ENCODE assay signal across 11 cellular contexts in genomic region chr17:18143044-18143936, GRCh38. TPM values are rescaled to one million over a fixed set of nuclear protein-coding genes. Genes with fewer than 3 reads are reported as not detected.
DNase-seq lines count a peak whose midpoint lies in the region; ATAC-seq and TF ChIP-seq lines count a peak whose summit lies in the region.
"Had no signal": no experiment of that assay in that cellular context is flagged by ENCODE, and none has a peak within 500 bp of the region (broad histone marks: within the 10 kb centered on the region; RNA-seq: fewer than 3 reads in every experiment).

No MANE protein-coding gene starts in this region.

- peaks cover 2% of the 10 kb centered on the region; the same call in 1 of the 2 replicates for H4K20me1 ChIP-seq in IMR-90 (ENCODE audit: insufficient read depth, low read length)

- TF ChIP-seq CTCF in IMR-90 (conservative IDR thresholded peaks at IDR 0.05; ENCODE audit: low read depth, low read length) (peak; percentile 44), astrocyte of the spinal cord (IDR thresholded peaks at IDR 0.05; ENCODE audit: low read depth, low read length) (peak; percentile 56)

- H3K9ac ChIP-seq in IMR-90 (ENCODE audit: low read depth, low read length) (no peak overlapping the region), mesendoderm (ENCODE audit: low read length) (no peak overlapping the region)

- no peaks in the 10 kb centered on the region for H3K79me2 ChIP-seq in mesendoderm (ENCODE audit: control insufficient read depth, insufficient read depth, low read length)

- no peaks in the 10 kb centered on the region for H3K79me1 ChIP-seq in IMR-90 (ENCODE audit: low read depth in 1 of 2, low read length in 2 of 2)
- no peaks in the 10 kb centered on the region for H3K79me1 ChIP-seq in mesendoderm (ENCODE audit: low read length)

- H4K8ac ChIP-seq in IMR-90 (ENCODE audit: low read depth in 2 of 2, low read length in 2 of 2) (no peak overlapping the region), mesendoderm (ENCODE audit: low read depth, low read length) (no peak overlapping the region)

- H3K18ac ChIP-seq in IMR-90 (ENCODE audit: low read depth, low read length) = no peak overlapping the region
- no peak overlapping the region for H3K18ac ChIP-seq in mesendoderm (ENCODE audit: low read length)

- H3K27me3 ChIP-seq in IMR-90 (ENCODE audit: control insufficient read depth, insufficient read depth, low read length) = no peaks in the 10 kb centered on the region; the same call in 1 of the 2 replicates
- H3K27me3 ChIP-seq in mesendoderm (ENCODE audit: insufficient read depth, low read length, poor library complexity) = no peaks in the 10 kb centered on the region
- H3K27me3 ChIP-seq: gastrocnemius medialis had no signal

- H2AK5ac ChIP-seq in IMR-90 (ENCODE audit: low read depth, low read length) (no peak overlapping the region), mesendoderm (ENCODE audit: low read length) (no peak overlapping the region)

- no peak overlapping the region for H2BK20ac ChIP-seq in IMR-90 (ENCODE audit: low read depth, low read length)

- ATAC-seq in IMR-90 (ENCODE audit: low read depth) (no peak), left cardiac atrium (no peak)
- ATAC-seq: gastrocnemius medialis, right cardiac atrium had no signal

- CTCF ChIA-PET in IMR-90 (lab: Yijun Ruan, JAX) = no interaction called here

- H3K56ac ChIP-seq in IMR-90 (ENCODE audit: extremely low read depth, insufficient read depth, low read length) (no peak overlapping the region), mesendoderm (ENCODE audit: low read length) (no peak overlapping the region)

- no peak overlapping the region for H2BK120ac ChIP-seq in IMR-90 (ENCODE audit: low read depth, low read length)
- no peak overlapping the region for H2BK120ac ChIP-seq in mesendoderm (ENCODE audit: low read depth, low read length)

- no peaks in the 10 kb centered on the region for H3K4me1 ChIP-seq in IMR-90 (ENCODE audit: control insufficient read depth, insufficient read depth, low read length)
- no peaks in the 10 kb centered on the region for H3K4me1 ChIP-seq in mesendoderm (ENCODE audit: control insufficient read depth, low read depth, low read length)

- H2AFZ ChIP-seq in IMR-90 (replicated peaks; ENCODE audit: low read length, poor library complexity) = no peak overlapping the region

- no peak overlapping the region for H4K5ac ChIP-seq in IMR-90 (ENCODE audit: low read depth, low read length)
- H4K5ac ChIP-seq in mesendoderm (ENCODE audit: low read length) = no peak overlapping the region

- BruUV-seq in IMR-90 (replicated peaks; lab: Mats Ljungman, UMichigan) = no TSS peak

- H3K4ac ChIP-seq in IMR-90 (ENCODE audit: low read depth, low read length) (no peak overlapping the region), mesendoderm (ENCODE audit: low read depth, low read length) (no peak overlapping the region)

- intact Hi-C loops in IMR-90 (cut with micrococcal nuclease) = no loop called here
- intact Hi-C loops in left cardiac atrium (cut with DNase I) = loop anchor here in 1 of 2 donors (10.0 kb wide), 1 partner anchor 72 kb away; no protein-coding TSS in a partner anchor

- H2BK5ac ChIP-seq in IMR-90 (ENCODE audit: low read depth, low read length, poor library complexity, severe bottlenecking) = no peak overlapping the region
- H2BK5ac ChIP-seq in mesendoderm (ENCODE audit: low read length) = no peak overlapping the region

- H3K4me3 ChIP-seq in IMR-90 (ENCODE audit: insufficient read depth, low read depth, low read length) (no peak overlapping the region), astrocyte of the spinal cord (ENCODE audit: low read depth, low read length) (no peak overlapping the region), mesendoderm (ENCODE audit: low read length) (no peak overlapping the region)
- H3K4me3 ChIP-seq: gastrocnemius medialis had no signal

- H3K23ac ChIP-seq in IMR-90 (ENCODE audit: low read depth, low read length) = no peak overlapping the region
- no peak overlapping the region for H3K23ac ChIP-seq in mesendoderm (ENCODE audit: low read length)

- no peak overlapping the region for H3K14ac ChIP-seq in IMR-90 (replicated peaks; ENCODE audit: low read depth, low read length)

- H3K9me1 ChIP-seq in IMR-90 (ENCODE audit: insufficient read depth, low read length) = no peaks in the 10 kb centered on the region

- no peak overlapping the region for H2AK9ac ChIP-seq in IMR-90 (replicated peaks; ENCODE audit: low read depth, low read length, poor library complexity)

- TF ChIP-seq POLR2A in IMR-90 (IDR thresholded peaks at IDR 0.05; ENCODE audit: low read depth, low read length) = no peak

- peak; percentile 33 for TF ChIP-seq RAD21 in IMR-90 (IDR thresholded peaks at IDR 0.05; ENCODE audit: low read length)

- dilution Hi-C loops in IMR-90 (cut with HindIII; ENCODE audit: low sequenced_read_pairs, unreplicated experiment) = no loop called here

- no peak overlapping the region for H3K27ac ChIP-seq in IMR-90 (ENCODE audit: insufficient read depth, low read length)
- no peak overlapping the region for H3K27ac ChIP-seq in mesendoderm (ENCODE audit: low read depth, low read length)
- H3K27ac ChIP-seq: gastrocnemius medialis had no signal

- H3K36me3 ChIP-seq in IMR-90 (ENCODE audit: control insufficient read depth, insufficient read depth, low read length) (no peaks in the 10 kb centered on the region), mesendoderm (ENCODE audit: control insufficient read depth, insufficient read depth, low read length) (no peaks in the 10 kb centered on the region)
- H3K36me3 ChIP-seq: gastrocnemius medialis had no signal

- H3K9me3 ChIP-seq in IMR-90 (ENCODE audit: control insufficient read depth, insufficient read depth, low read length) = no peaks in the 10 kb centered on the region
- H3K9me3 ChIP-seq: gastrocnemius medialis had no signal

- 54% methylated on average over 6 of the region's 18 CpGs; no CpG with 5 or more reads in 1 of the 2 experiments for WGBS in IMR-90 (ENCODE audit: extremely low coverage in 2 of 2, insufficient read length in 1 of 2), 2 experiments
- WGBS in mesendoderm (ENCODE audit: extremely low coverage, insufficient coverage, low lambda C conversion rate) = no CpG with 5 or more reads among the region's 18 CpGs

- in situ Hi-C loops in IMR-90 (cut with MboI; ENCODE audit: low sequenced_read_pairs) = no loop called here
- in situ Hi-C loops in astrocyte of the spinal cord (cut with HindIII; ENCODE audit: low sequenced_read_pairs) = no loop called here

- H3K4me2 ChIP-seq in IMR-90 (ENCODE audit: low read depth, low read length) (no peak overlapping the region), mesendoderm (ENCODE audit: low read length) (no peak overlapping the region)

- POLR2A ChIA-PET in IMR-90 (lab: Charles Lee; ENCODE audit: unreplicated experiment) = no interaction called here

- no peak overlapping the region for H4K91ac ChIP-seq in IMR-90 (ENCODE audit: insufficient read depth, low read depth, low read length)

- DNase-seq in DMS 273 (lab: John Stamatoyannopoulos, UW; ENCODE audit: unreplicated experiment) (peak; percentile 63), DMS 273 treated with DMSO at 0.1 percent for 48 hours (lab: John Stamatoyannopoulos, UW) (no peak), IMR-90 (peak; percentile 16), astrocyte of the spinal cord (ENCODE audit: low read depth, low spot score) (no peak), mesendoderm (peak; percentile 78), NCI-H2081 treated with DMSO at 0.1 percent for 48 hours (lab: John Stamatoyannopoulos, UW) (no peak), NCI-H146 treated with DMSO at 0.1 percent for 48 hours (lab: John Stamatoyannopoulos, UW; ENCODE audit: unreplicated experiment) (no peak), left cardiac atrium (no peak)
- DNase-seq: gastrocnemius medialis; stimulated activated naive CD4-positive, alpha-beta T cell had no signal

- H2BK15ac ChIP-seq in IMR-90 (ENCODE audit: low read depth, low read length) (no peak overlapping the region), mesendoderm (replicated peaks; ENCODE audit: low read depth) (no peak overlapping the region)

TF ChIP-seq in IMR-90, 13 proteins besides CTCF, POLR2A, EP300 and RAD21 (continues in another document):
- TF ChIP-seq FOS (IDR thresholded peaks at IDR 0.05; ENCODE audit: low read depth, low read length) = no peak
- no peak for TF ChIP-seq RFX5 (IDR thresholded peaks at IDR 0.05; ENCODE audit: low read depth, low read length)
- no peak for TF ChIP-seq NFE2L2 (IDR thresholded peaks at IDR 0.05; ENCODE audit: low read depth, low read length)
- no peak for TF ChIP-seq CHD1 (IDR thresholded peaks at IDR 0.05; ENCODE audit: low read depth, low read length)
- no peak for TF ChIP-seq RCOR1 (IDR thresholded peaks at IDR 0.05; ENCODE audit: insufficient replicate concordance, low read length)
- no peak for TF ChIP-seq ELK1 (IDR thresholded peaks at IDR 0.05; ENCODE audit: borderline replicate concordance, low read depth, low read length)
- TF ChIP-seq CEBPB (IDR thresholded peaks at IDR 0.05; ENCODE audit: low read depth, low read length) = no peak

RNA-seq across cellular contexts. Expression of gene MYO15A, which starts 34.7 kb away (rescaled TPM):
- 0.18 and 0.56 TPM in 2 replicates for total RNA-seq in IMR-90 (2012; rRNA removed)
- polyA plus RNA-seq in IMR-90 (2012; rRNA removed) = 0.49 and 1.1 TPM in 2 replicates
- 0.02 and 0.90 TPM in 2 replicates for polyA plus RNA-seq in IMR-90 (2012; cell fraction: cytosol; rRNA removed)
- polyA plus RNA-seq in IMR-90 (2012; cell fraction: nucleus; rRNA removed; ENCODE audit: low replicate concordance) = 6.4 and 7.3 TPM in 2 replicates
- polyA plus RNA-seq in mesendoderm (2013, experiment 1 of 2) = 0.18 TPM
- polyA plus RNA-seq in mesendoderm (2013, experiment 2 of 2) = 0.24 TPM
- 1 to 10 TPM in 1 of 2 donors, under 1 TPM in 1; 0.71 to 1.1 TPM for total RNA-seq in left cardiac atrium

RNA-seq across cellular contexts. Expression of gene ALKBH5, which starts 40.3 kb away (rescaled TPM):
- 79.6 and 86.1 TPM in 2 replicates for total RNA-seq in IMR-90 (2012; rRNA removed)
- polyA plus RNA-seq in IMR-90 (2012; rRNA removed) = 54.6 and 57.6 TPM in 2 replicates
- polyA plus RNA-seq in IMR-90 (2012; cell fraction: cytosol; rRNA removed) = 48.0 and 70.0 TPM in 2 replicates
- 28.3 and 30.6 TPM in 2 replicates for polyA plus RNA-seq in IMR-90 (2012; cell fraction: nucleus; rRNA removed; ENCODE audit: low replicate concordance)
- polyA plus RNA-seq in mesendoderm (2013, experiment 1 of 2) = 47.8 TPM
- 48.5 TPM for polyA plus RNA-seq in mesendoderm (2013, experiment 2 of 2)
- total RNA-seq in left cardiac atrium = 100 to 1,000 TPM; 137 to 169 TPM

RNA-seq across cellular contexts. Expression of gene DRG2, which starts 55.5 kb away (rescaled TPM):
- total RNA-seq in IMR-90 (2012; rRNA removed) (35.6 and 43.6 TPM in 2 replicates), left cardiac atrium (10 to 100 TPM; 17.8 to 22.2 TPM)
- polyA plus RNA-seq in IMR-90 (2012; rRNA removed) = 41.3 and 45.1 TPM in 2 replicates
- polyA plus RNA-seq in IMR-90 (2012; cell fraction: cytosol; rRNA removed) = 28.2 and 37.1 TPM in 2 replicates
- 83.0 and 131 TPM in 2 replicates for polyA plus RNA-seq in IMR-90 (2012; cell fraction: nucleus; rRNA removed; ENCODE audit: low replicate concordance)
- polyA plus RNA-seq in mesendoderm (2013, experiment 1 of 2) = 29.1 TPM
- polyA plus RNA-seq in mesendoderm (2013, experiment 2 of 2) = 29.1 TPM

Comparison
In these comparisons a context has a peak if more than half of its experiments do, and no peak if none do; other contexts are left out.
1. DNase-seq: peak in DMS 273 (single experiment), IMR-90 (single experiment) and mesendoderm (single experiment); none in DMS 273 treated with DMSO at 0.1 percent for 48 hours (single experiment), astrocyte of the spinal cord (single experiment), NCI-H2081 treated with DMSO at 0.1 percent for 48 hours (single experiment), NCI-H146 treated with DMSO at 0.1 percent for 48 hours (single experiment) and left cardiac atrium (single experiment).